Comparison of ENCODE assay signal across 18 cellular contexts in the genomic region with DNA sequence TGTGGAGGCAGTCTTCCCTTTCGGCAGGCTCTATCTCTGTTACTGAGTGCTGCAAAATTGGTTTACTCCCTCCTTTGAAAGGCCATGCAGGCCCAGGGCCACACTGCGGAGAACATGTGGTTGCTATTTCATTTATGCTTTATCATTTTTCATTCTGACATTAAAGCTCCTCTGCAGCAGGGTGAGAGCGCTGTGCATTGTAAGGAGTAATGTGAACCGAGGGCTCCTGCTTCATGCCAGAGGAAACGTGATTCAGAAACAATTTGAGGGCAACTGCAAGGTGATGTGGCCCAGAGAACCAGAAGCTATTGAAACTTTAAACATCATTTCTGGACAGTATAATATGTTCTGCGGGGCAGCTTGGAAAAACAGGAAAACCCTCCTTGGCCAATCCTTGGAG.
"Had no signal": no experiment of that assay in that cellular context is flagged by ENCODE, and none has a peak within 500 bp of the region (broad histone marks: within the 10 kb centered on the region; RNA-seq: fewer than 3 reads in every experiment).

No MANE protein-coding gene starts in this region.

- H3K27ac Mint-ChIP-seq: endodermal cell; immature natural killer cell; naive thymus-derived CD8-positive, alpha-beta T cell had no signal

- H3K36me3 ChIP-seq: left ventricle myocardium inferior, lower lobe of right lung, ovary had no signal

- H3K4me1 Mint-ChIP-seq: endodermal cell; naive thymus-derived CD8-positive, alpha-beta T cell; neural crest cell had no signal

- H3K4me1 ChIP-seq: foreskin keratinocyte, lower lobe of right lung had no signal

- ATAC-seq: foreskin keratinocyte; lower lobe of right lung; mucosa of descending colon; naive thymus-derived CD8-positive, alpha-beta T cell; right cardiac atrium had no signal

- H3K4me3 Mint-ChIP-seq: endodermal cell; immature natural killer cell; naive thymus-derived CD8-positive, alpha-beta T cell; neural crest cell had no signal

- H3K27ac ChIP-seq: coronary artery, foreskin keratinocyte, left ventricle myocardium inferior, lower lobe of right lung, ovary had no signal

- H3K27me3 ChIP-seq: foreskin keratinocyte, ovary had no signal

- H3K9me3 ChIP-seq: left ventricle myocardium inferior, lower lobe of right lung, mucosa of descending colon, ovary had no signal

- DNase-seq: effector CD4-positive, alpha-beta T cell; endodermal cell; erythroblast; foreskin keratinocyte; immature natural killer cell; left ventricle myocardium inferior; lower lobe of right lung; mucosa of descending colon; naive thymus-derived CD8-positive, alpha-beta T cell; nucleus accumbens; ovary; right cardiac atrium; small intestine; stimulated activated CD4-positive, alpha-beta T cell treated with anti-CD3 and anti-CD28 coated beads, Interleukin-12 subunit alpha, Interleukin-12 subunit beta, amount 100 ng/mL, for 4 hours; stimulated activated naive CD4-positive, alpha-beta T cell treated with Interleukin-2 at 50 U/mL for 16 hours; trophoblast cell had no signal

- H3K4me3 ChIP-seq: coronary artery, left ventricle myocardium inferior, lower lobe of right lung, mucosa of descending colon, ovary had no signal
